In the genomic region with DNA sequence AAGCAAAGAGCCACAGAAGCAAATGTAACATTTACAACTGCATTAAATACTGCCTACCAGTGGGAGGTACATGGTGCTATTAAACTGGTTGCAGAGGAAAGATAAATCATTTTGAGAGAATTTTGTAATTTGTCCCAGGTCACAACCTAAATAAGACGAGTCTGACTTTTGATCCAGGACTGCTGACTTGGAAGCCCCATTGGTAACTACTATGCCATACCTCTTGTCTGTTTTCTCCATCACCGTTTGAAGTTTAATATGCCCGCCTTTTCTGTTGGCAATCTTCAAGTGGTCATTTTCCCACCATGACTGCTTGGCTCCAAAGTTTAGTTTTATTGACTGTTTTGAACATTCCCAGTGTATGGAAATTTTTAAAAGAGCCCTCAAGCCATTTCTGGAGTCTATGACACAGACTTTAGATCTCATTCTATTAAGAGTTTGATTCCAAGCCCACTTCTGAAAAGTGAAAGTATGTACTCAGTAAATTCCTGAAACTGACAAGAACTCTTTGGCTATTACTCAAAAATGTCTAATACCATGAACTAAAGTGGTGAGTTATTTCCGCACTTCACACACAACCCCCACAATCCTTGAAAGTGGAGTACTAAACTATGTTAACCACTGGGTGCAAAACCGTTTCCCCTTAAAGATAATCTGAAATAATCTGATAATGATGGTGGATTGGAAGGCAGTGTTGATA, we compare ENCODE assay signal across 21 cellular contexts.
A peak's percentile ranks its signal among the peaks of the same experiment; 100 is the strongest.
DNase-seq lines count a peak whose midpoint lies in the region; ATAC-seq, FAIRE-seq and TF ChIP-seq lines count a peak whose summit lies in the region.
"Had no signal": no experiment of that assay in that cellular context is flagged by ENCODE, and none has a peak within 500 bp of the region (broad histone marks: within the 10 kb centered on the region; RNA-seq: fewer than 3 reads in every experiment).

No MANE protein-coding gene starts in this region.

- WGBS in pancreas, 2 donors = 84 to 92% methylated on average over 5 of the region's 5 CpGs

- DNase-seq in EH (ENCODE audit: low read depth) = peak; percentile 22
- DNase-seq in cardiac fibroblast (ENCODE audit: low read depth in 2 of 2) = peak; percentile 49 to 78
- peak; percentile 16 for DNase-seq in hepatic stellate cell (ENCODE audit: low spot score)
- DNase-seq in pulmonary artery endothelial cell (ENCODE audit: low read depth, low spot score) = peak; percentile 11
- DNase-seq in pancreas = no peak
- DNase-seq: activated CD4-positive, CD25-positive, alpha-beta regulatory T cell; activated CD8-positive, alpha-beta T cell treated with anti-CD3 and anti-CD28 coated beads for 36 hours; activated T-cell treated with anti-CD3 and anti-CD28 coated beads, Interleukin-2, amount 50 U/mL, for 1 hour; amniotic stem cell; COR-L47; DND-41; erythroblast; NCI-H187 had no signal

- H3K36me3 ChIP-seq in pancreas = no peaks in the 10 kb centered on the region
- H3K36me3 ChIP-seq: prostate gland had no signal

- H3K4me1 ChIP-seq in pancreas = no peaks in the 10 kb centered on the region
- H3K4me1 ChIP-seq: A549, prostate gland had no signal

- TF ChIP-seq CTCF in cardiac fibroblast (IDR thresholded peaks at IDR 0.05; ENCODE audit: low read depth, low read length) (no peak), pancreas (IDR thresholded peaks at IDR 0.05) (no peak)

- H3K4me3 ChIP-seq in cardiac fibroblast (replicated peaks in 1 of 2; ENCODE audit: low read depth in 2 of 2, low read length in 2 of 2) (no peak overlapping the region), pancreas (no peak overlapping the region)
- H3K4me3 ChIP-seq: A549, GM23338, prostate gland, skin epidermis had no signal

- no peak for FAIRE-seq in pancreas (lab: Jason Lieb, UNC)
- FAIRE-seq: A549 had no signal

- no peaks in the 10 kb centered on the region for H3K27me3 ChIP-seq in pancreas

- ATAC-seq in HG03175 (IDR thresholded peaks at IDR 0.05; ENCODE audit: unreplicated experiment) (no peak), pancreas (no peak), HG03565 (IDR thresholded peaks at IDR 0.05; ENCODE audit: unreplicated experiment) (no peak), GM18873 (IDR thresholded peaks at IDR 0.05; ENCODE audit: low FRiP score, unreplicated experiment) (no peak)
- ATAC-seq: A549; activated CD8-positive, alpha-beta T cell treated with anti-CD3 and anti-CD28 coated beads for 36 hours; GM23338; stimulated activated memory B cell treated with anti-CD40 and anti-IgM and Interleukin-4, amounts not matched to agents 10 μg/mL and 1 μg/mL and 100 μg/mL, for 72 hours had no signal

- intact Hi-C loops in pancreas (cut with DNase I) = no loop called here

- H3K27ac ChIP-seq in pancreas = no peak overlapping the region
- H3K27ac ChIP-seq: A549, prostate gland, skin epidermis had no signal

- no peaks in the 10 kb centered on the region for H3K9me3 ChIP-seq in pancreas
- H3K9me3 ChIP-seq: A549, prostate gland had no signal

Comparison
In these comparisons a context has a peak if more than half of its experiments do, and no peak if none do; other contexts are left out.
1. DNase-seq: peak in EH (single experiment), cardiac fibroblast (2 of 2), hepatic stellate cell (single experiment) and pulmonary artery endothelial cell (single experiment); none in pancreas (0 of 6).